Comparison of ENCODE assay signal across 11 cellular contexts in genomic region chr17:68821860-68822693, GRCh38.
DNase-seq lines count a peak whose midpoint lies in the region; ATAC-seq and TF ChIP-seq lines count a peak whose summit lies in the region.
"Had no signal": no experiment of that assay in that cellular context is flagged by ENCODE, and none has a peak within 500 bp of the region (broad histone marks: within the 10 kb centered on the region; RNA-seq: fewer than 3 reads in every experiment).

No MANE protein-coding gene starts in this region.

- peak; percentile 71 for DNase-seq in BJ (ENCODE audit: low read depth)
- peak; percentile 79 for DNase-seq in MG63
- peak; percentile 78 to 90 for DNase-seq in cardiac fibroblast (ENCODE audit: low read depth in 2 of 2)
- peak; percentile 88 for DNase-seq in mesenchymal stem cell
- DNase-seq in dorsolateral prefrontal cortex, result no peak
- DNase-seq in UCSD-AML1 (lab: John Stamatoyannopoulos, UW; ENCODE audit: unreplicated experiment), result no peak
- DNase-seq in activated CD4-positive, alpha-beta T cell treated with anti-CD3 and anti-CD28 coated beads for 48 hours, result no peak
- DNase-seq: activated CD4-positive, alpha-beta T cell treated with anti-CD3 and anti-CD28 coated beads for 4 hours; DMS79 treated with DMSO at 0.1 percent for 48 hours; mucosa of descending colon had no signal

- TF ChIP-seq CTCF in BJ (IDR thresholded peaks at IDR 0.05; ENCODE audit: insufficient read depth, low read depth, low read length), result no peak
- no peak for TF ChIP-seq CTCF in cardiac fibroblast (IDR thresholded peaks at IDR 0.05; ENCODE audit: low read depth, low read length)
- TF ChIP-seq CTCF in dorsolateral prefrontal cortex (IDR thresholded peaks at IDR 0.05 in 54 of 56, conservative IDR thresholded peaks at IDR 0.05 in 2 of 56; ENCODE audit: low read depth in 1 of 56, partially characterized antibody in 56 of 56), result no peak

- no peak overlapping the region for H3K4me3 ChIP-seq in BJ (ENCODE audit: low read depth, low read length)
- no peak overlapping the region for H3K4me3 ChIP-seq in MG63
- no peak overlapping the region for H3K4me3 ChIP-seq in cardiac fibroblast (replicated peaks in 1 of 2; ENCODE audit: low read depth in 2 of 2, low read length in 2 of 2)
- peak overlapping the region in 1 of 2 experiments; percentile 9 for H3K4me3 ChIP-seq in mesenchymal stem cell (ENCODE audit: insufficient read depth in 1 of 2, low read depth in 1 of 2, low read length in 2 of 2)
- no peak overlapping the region for H3K4me3 ChIP-seq in dorsolateral prefrontal cortex
- H3K4me3 ChIP-seq: mucosa of descending colon had no signal

- no peak overlapping the region for H3K23ac ChIP-seq in mesenchymal stem cell (ENCODE audit: low read length in 2 of 2)

- H3K4me2 ChIP-seq in mesenchymal stem cell (ENCODE audit: low read length, poor library complexity, severe bottlenecking), result peak overlapping the region; percentile 23

- peak overlapping the region; percentile 19 for H4K8ac ChIP-seq in mesenchymal stem cell (ENCODE audit: low read length)

- peaks cover 6% of the 10 kb centered on the region for H3K4me1 ChIP-seq in mesenchymal stem cell (ENCODE audit: control insufficient read depth, insufficient read depth, low read depth, low read length)

- H3K27me3 ChIP-seq in BJ (ENCODE audit: control insufficient read depth, insufficient read depth, low read length) (no peaks in the 10 kb centered on the region), MG63 (no peaks in the 10 kb centered on the region), mesenchymal stem cell (ENCODE audit: control insufficient read depth in 1 of 2, insufficient read depth in 1 of 2, low read length in 2 of 2) (no peaks in the 10 kb centered on the region), dorsolateral prefrontal cortex (no peaks in the 10 kb centered on the region)

- H4K91ac ChIP-seq in mesenchymal stem cell (ENCODE audit: low read length), result no peak overlapping the region

- H2AK5ac ChIP-seq in mesenchymal stem cell (ENCODE audit: low read length, severe bottlenecking), result peak overlapping the region; percentile 18

- no peak for ATAC-seq in GM21447 (IDR thresholded peaks at IDR 0.05; ENCODE audit: unreplicated experiment)
- ATAC-seq: mucosa of descending colon had no signal

- H3K27ac ChIP-seq in mesenchymal stem cell (ENCODE audit: low read length, poor library complexity, severe bottlenecking), result peak overlapping the region; percentile 54
- H3K27ac ChIP-seq in dorsolateral prefrontal cortex, result peak overlapping the region in 14 of 59 donors; percentile 1 to 70 (median 42)

- H2BK15ac ChIP-seq in mesenchymal stem cell (ENCODE audit: low read depth, poor library complexity, severe bottlenecking), result no peak overlapping the region

- H2AFZ ChIP-seq in mesenchymal stem cell (ENCODE audit: low read depth, low read length), result no peak overlapping the region

- no peak overlapping the region for H2BK5ac ChIP-seq in mesenchymal stem cell (ENCODE audit: low read depth, low read length, poor library complexity, severe bottlenecking)

- no peak overlapping the region for H3K14ac ChIP-seq in mesenchymal stem cell (ENCODE audit: low read length in 2 of 2)

- POLR2A ChIA-PET in BJ (lab: Charles Lee), result no interaction called here

- CTCF ChIA-PET in BJ (lab: Yijun Ruan, JAX), result interaction anchor here (0.6 to 1.0 kb wide), 2 partner anchors 27 to 425 kb away, joined by 3 to 5 read pairs; no protein-coding TSS in a partner anchor

- H2BK12ac ChIP-seq in mesenchymal stem cell (ENCODE audit: low read length in 2 of 2), result peak overlapping the region; percentile 4 to 45

- no peaks in the 10 kb centered on the region for H3K79me1 ChIP-seq in mesenchymal stem cell (replicated peaks; ENCODE audit: low read length, poor library complexity, severe bottlenecking)

- peak overlapping the region; percentile 52 for H2BK120ac ChIP-seq in mesenchymal stem cell (ENCODE audit: low read depth, low read length)

- intact Hi-C loops in dorsolateral prefrontal cortex (cut with DNase I), result no loop called here

- H3K18ac ChIP-seq in mesenchymal stem cell (ENCODE audit: low read depth in 1 of 2, low read length in 2 of 2), result peak overlapping the region; percentile 54 to 86

- no peak overlapping the region for H3K9ac ChIP-seq in mesenchymal stem cell (ENCODE audit: low read length)

- H3K9me3 ChIP-seq in MG63, result no peaks in the 10 kb centered on the region
- H3K9me3 ChIP-seq in mesenchymal stem cell (ENCODE audit: control insufficient read depth, low read length), result no peaks in the 10 kb centered on the region
- H3K9me3 ChIP-seq: mucosa of descending colon had no signal

- H3K36me3 ChIP-seq in BJ (ENCODE audit: control insufficient read depth, insufficient read depth, low read length) (no peaks in the 10 kb centered on the region), MG63 (no peaks in the 10 kb centered on the region), mesenchymal stem cell (ENCODE audit: control insufficient read depth in 1 of 2, insufficient read depth in 2 of 2, low read depth in 1 of 2, low read length in 2 of 2) (no peaks in the 10 kb centered on the region)

- H3K4ac ChIP-seq in mesenchymal stem cell (ENCODE audit: low read depth in 1 of 2, low read length in 2 of 2), result peak overlapping the region; percentile 36 to 40

- 0% methylated on average over 3 of the region's 3 CpGs for WGBS in mesenchymal stem cell

Comparison
In these comparisons a context has a peak if more than half of its experiments do, and no peak if none do; other contexts are left out.
1. DNase-seq: peak in BJ (single experiment), MG63 (single experiment), cardiac fibroblast (2 of 2) and mesenchymal stem cell (single experiment); none in dorsolateral prefrontal cortex (0 of 10), UCSD-AML1 (single experiment) and activated CD4-positive, alpha-beta T cell treated with anti-CD3 and anti-CD28 coated beads for 48 hours (single experiment).